In genomic region chr10:60147576-60148265, GRCh38 we compare ENCODE assay signal across 1 cellular context.
TF ChIP-seq lines count a peak whose summit lies in the region.

No MANE protein-coding gene starts in this region.

TF ChIP-seq in IMR-90, 13 proteins besides CTCF, POLR2A, EP300 and RAD21 (continued from another document):
- TF ChIP-seq NFE2L2 (IDR thresholded peaks at IDR 0.05; ENCODE audit: low read depth, low read length) (no peak), FOS (IDR thresholded peaks at IDR 0.05; ENCODE audit: low read depth, low read length) (no peak), MAFK (IDR thresholded peaks at IDR 0.05; ENCODE audit: low read depth, low read length) (no peak), MAZ (IDR thresholded peaks at IDR 0.05; ENCODE audit: borderline replicate concordance, low read depth, low read length) (no peak), BHLHE40 (IDR thresholded peaks at IDR 0.05; ENCODE audit: low read depth, low read length) (no peak), CEBPB (IDR thresholded peaks at IDR 0.05; ENCODE audit: low read depth, low read length) (no peak), CHD1 (IDR thresholded peaks at IDR 0.05; ENCODE audit: low read depth, low read length) (no peak), MXI1 (IDR thresholded peaks at IDR 0.05; ENCODE audit: borderline replicate concordance, low read depth, low read length) (no peak), RCOR1 (IDR thresholded peaks at IDR 0.05; ENCODE audit: insufficient replicate concordance, low read length) (no peak), SMC3 (IDR thresholded peaks at IDR 0.05; ENCODE audit: low read depth, low read length) (no peak)
- TF ChIP-seq, protein P1, sequence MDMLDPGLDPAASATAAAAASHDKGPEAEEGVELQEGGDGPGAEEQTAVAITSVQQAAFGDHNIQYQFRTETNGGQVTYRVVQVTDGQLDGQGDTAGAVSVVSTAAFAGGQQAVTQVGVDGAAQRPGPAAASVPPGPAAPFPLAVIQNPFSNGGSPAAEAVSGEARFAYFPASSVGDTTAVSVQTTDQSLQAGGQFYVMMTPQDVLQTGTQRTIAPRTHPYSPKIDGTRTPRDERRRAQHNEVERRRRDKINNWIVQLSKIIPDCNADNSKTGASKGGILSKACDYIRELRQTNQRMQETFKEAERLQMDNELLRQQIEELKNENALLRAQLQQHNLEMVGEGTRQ (IDR thresholded peaks at IDR 0.05; ENCODE audit: low read depth, low read length): no peak
- TF ChIP-seq, protein P2, sequence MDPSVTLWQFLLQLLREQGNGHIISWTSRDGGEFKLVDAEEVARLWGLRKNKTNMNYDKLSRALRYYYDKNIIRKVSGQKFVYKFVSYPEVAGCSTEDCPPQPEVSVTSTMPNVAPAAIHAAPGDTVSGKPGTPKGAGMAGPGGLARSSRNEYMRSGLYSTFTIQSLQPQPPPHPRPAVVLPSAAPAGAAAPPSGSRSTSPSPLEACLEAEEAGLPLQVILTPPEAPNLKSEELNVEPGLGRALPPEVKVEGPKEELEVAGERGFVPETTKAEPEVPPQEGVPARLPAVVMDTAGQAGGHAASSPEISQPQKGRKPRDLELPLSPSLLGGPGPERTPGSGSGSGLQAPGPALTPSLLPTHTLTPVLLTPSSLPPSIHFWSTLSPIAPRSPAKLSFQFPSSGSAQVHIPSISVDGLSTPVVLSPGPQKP (IDR thresholded peaks at IDR 0.05; ENCODE audit: borderline replicate concordance, low read depth, low read length): no peak
TF ChIP-seq in IMR-90: peak in this region for 0.
